22 cellular contexts compared by ENCODE assay signal in genomic region chr10:4751211-4751610, GRCh38.
A peak's percentile ranks its signal among the peaks of the same experiment; 100 is the strongest.
DNase-seq lines count a peak whose midpoint lies in the region; ATAC-seq, FAIRE-seq and TF ChIP-seq lines count a peak whose summit lies in the region.
"Had no signal": no experiment of that assay in that cellular context is flagged by ENCODE, and none has a peak within 500 bp of the region (broad histone marks: within the 10 kb centered on the region; RNA-seq: fewer than 3 reads in every experiment).

No MANE protein-coding gene starts in this region.

- POLR2A ChIA-PET in HepG2 (lab: Yijun Ruan, JAX) (no interaction called here), K562 (lab: Yijun Ruan, JAX) (no interaction called here)

- ATAC-seq in HepG2 (no peak), right lobe of liver (no peak), K562 (no peak), esophagus mucosa (peak; percentile 66), GM19397 (IDR thresholded peaks at IDR 0.05; ENCODE audit: unreplicated experiment) (no peak)
- ATAC-seq: GM12878 had no signal

- in situ Hi-C loops in HepG2 (cut with HindIII; ENCODE audit: extremely low pct_ligation_motif_present, low pct_unique_long_range_greater_than_20kb) (no loop called here), K562 (cut with MboI) (loop anchor here (25.0 kb wide), 1 partner anchor 1539 kb away; no protein-coding TSS in a partner anchor)

- FAIRE-seq in HepG2 (lab: Jason Lieb, UNC) (no peak), K562 (lab: Jason Lieb, UNC) (no peak)
- FAIRE-seq: D721Med, GM12878, GM18507 had no signal

- CTCF ChIA-PET in HepG2 (lab: Yijun Ruan, JAX; ENCODE audit: low intra/inter-chr PET ratio, low total read pairs) (no interaction called here), K562 (lab: Yijun Ruan, JAX; ENCODE audit: low intra/inter-chr PET ratio) (no interaction called here)

- H3K27ac ChIP-seq in HepG2 (ENCODE audit: extremely low read length, insufficient read depth, low read length) (no peak overlapping the region), right lobe of liver (no peak overlapping the region), K562 (ENCODE audit: extremely low read depth, low read depth, low read length) (no peak overlapping the region), prostate gland (no peak overlapping the region)
- H3K27ac ChIP-seq: BLaER1, C4-2B had no signal

- no peak for TF ChIP-seq POLR2A in HepG2 (IDR thresholded peaks at IDR 0.05; ENCODE audit: insufficient read depth in 1 of 2, low read depth in 2 of 2, low read length in 2 of 2)
- TF ChIP-seq POLR2A in right lobe of liver (IDR thresholded peaks at IDR 0.05), result no peak
- no peak for TF ChIP-seq POLR2A in K562 (conservative IDR thresholded peaks at IDR 0.05)
- no peak for TF ChIP-seq POLR2A in prostate gland (IDR thresholded peaks at IDR 0.05)

- H3K4me3 ChIP-seq in HepG2 (replicated peaks in 1 of 3; ENCODE audit: insufficient read depth in 1 of 3, low read depth in 2 of 3, low read length in 3 of 3) (no peak overlapping the region), right lobe of liver (no peak overlapping the region), K562 (no peak overlapping the region), prostate gland (no peak overlapping the region)
- H3K4me3 ChIP-seq: BLaER1, GM12878 had no signal

- TF ChIP-seq CTCF in HepG2 (CRISPR knock-in tag; IDR thresholded peaks at IDR 0.05) (no peak), right lobe of liver (IDR thresholded peaks at IDR 0.05) (no peak), K562 (IDR thresholded peaks at IDR 0.05 in 2 of 3, conservative IDR thresholded peaks at IDR 0.05 in 1 of 3; ENCODE audit: insufficient read depth in 2 of 3, low read depth in 1 of 3, low read length in 3 of 3) (no peak), prostate gland (IDR thresholded peaks at IDR 0.05) (no peak)

- intact Hi-C loops in HepG2 (cut with micrococcal nuclease; ENCODE audit: unreplicated experiment), result no loop called here
- intact Hi-C loops in right lobe of liver (cut with DNase I), result no loop called here
- intact Hi-C loops in K562 (cut with micrococcal nuclease), result no loop called here
- intact Hi-C loops in prostate gland (cut with DNase I), result no loop called here

- DNase-seq in HepG2 (ENCODE audit: low spot score), result no peak
- no peak for DNase-seq in right lobe of liver
- no peak for DNase-seq in K562 (ENCODE audit: extremely low read depth in 1 of 4, low spot score in 3 of 4)
- no peak for DNase-seq in prostate gland (ENCODE audit: low spot score)
- no peak for DNase-seq in A172 (ENCODE audit: low spot score)
- DNase-seq: 8988T; CD4-positive, CD25-positive, alpha-beta regulatory T cell; CD8-positive, alpha-beta memory T cell; DMS 273 treated with DMSO at 0.1 percent for 48 hours; DMS79; EL; GDM1; GOT3; H7; HCEC 1CT had no signal

- no peak overlapping the region for H2AFZ ChIP-seq in HepG2 (ENCODE audit: low read length)
- no peak overlapping the region for H2AFZ ChIP-seq in K562 (ENCODE audit: low read depth, low read length)

- H4K20me1 ChIP-seq in HepG2 (ENCODE audit: insufficient read depth, low read length) (no peaks in the 10 kb centered on the region), K562 (replicated peaks; ENCODE audit: control insufficient read depth, insufficient read depth, low read length) (no peaks in the 10 kb centered on the region)
- H4K20me1 ChIP-seq: BLaER1 had no signal

- H3K79me2 ChIP-seq in HepG2 (ENCODE audit: insufficient read depth, low read length) (no peaks in the 10 kb centered on the region), K562 (ENCODE audit: control insufficient read depth, insufficient read depth, low read length) (no peaks in the 10 kb centered on the region)

- peaks cover 0 to 6% of the 10 kb centered on the region in 2 experiments; a peak in 3 of 5 replicates for H3K27me3 ChIP-seq in HepG2 (ENCODE audit: control insufficient read depth in 1 of 2, insufficient read depth in 2 of 2, low read length in 2 of 2)
- H3K27me3 ChIP-seq in right lobe of liver, result no peaks in the 10 kb centered on the region
- peaks cover 7 to 10% of the 10 kb centered on the region in 2 experiments; a peak in 4 of 5 replicates for H3K27me3 ChIP-seq in K562 (ENCODE audit: control insufficient read depth in 2 of 2, insufficient read depth in 2 of 2, low read length in 2 of 2)
- H3K27me3 ChIP-seq in prostate gland (replicated peaks; ENCODE audit: insufficient read depth), result no peaks in the 10 kb centered on the region
- H3K27me3 ChIP-seq: BLaER1 had no signal

- no TSS peak for BruUV-seq in HepG2 (replicated peaks; lab: Mats Ljungman, UMichigan)
- BruUV-seq in K562 (replicated peaks; lab: Mats Ljungman, UMichigan), result no TSS peak

- H3K4me2 ChIP-seq in HepG2 (ENCODE audit: low read depth, low read length) (no peak overlapping the region), K562 (ENCODE audit: insufficient read depth, low read length) (no peak overlapping the region)
- H3K4me2 ChIP-seq: BLaER1 had no signal

- H3K36me3 ChIP-seq in HepG2 (replicated peaks in 1 of 2; ENCODE audit: control insufficient read depth in 1 of 2, insufficient read depth in 2 of 2, low read length in 2 of 2) (no peaks in the 10 kb centered on the region), right lobe of liver (no peaks in the 10 kb centered on the region), K562 (ENCODE audit: control insufficient read depth, insufficient read depth, low read length) (no peaks in the 10 kb centered on the region), prostate gland (no peaks in the 10 kb centered on the region)
- H3K36me3 ChIP-seq: BLaER1 had no signal

- H3K9me3 ChIP-seq in HepG2 (ENCODE audit: low read length) (no peaks in the 10 kb centered on the region), right lobe of liver (no peaks in the 10 kb centered on the region), K562 (replicated peaks; ENCODE audit: control insufficient read depth, insufficient read depth, low read depth, low read length) (no peaks in the 10 kb centered on the region), prostate gland (no peaks in the 10 kb centered on the region)
- H3K9me3 ChIP-seq: BLaER1 had no signal

- TF ChIP-seq RAD21 in HepG2 (CRISPR knock-in tag; IDR thresholded peaks at IDR 0.05) (no peak), K562 (CRISPR knock-in tag; conservative IDR thresholded peaks at IDR 0.05 in 1 of 2, IDR thresholded peaks at IDR 0.05 in 1 of 2) (no peak)

- TF ChIP-seq EP300 in HepG2 (IDR thresholded peaks at IDR 0.05; ENCODE audit: low read depth in 2 of 2, low read length in 2 of 2), result no peak
- no peak for TF ChIP-seq EP300 in HepG2 (CRISPR knock-in tag; IDR thresholded peaks at IDR 0.05; ENCODE audit: borderline replicate concordance)
- no peak for TF ChIP-seq EP300 in K562 (IDR thresholded peaks at IDR 0.05; ENCODE audit: low read length)

- H3K4me1 ChIP-seq in HepG2 (ENCODE audit: insufficient read depth, low read length) (no peaks in the 10 kb centered on the region), right lobe of liver (no peaks in the 10 kb centered on the region), K562 (replicated peaks in 1 of 2; ENCODE audit: control insufficient read depth in 2 of 2, insufficient read depth in 2 of 2, low read length in 2 of 2) (no peaks in the 10 kb centered on the region), prostate gland (replicated peaks) (no peaks in the 10 kb centered on the region)
- H3K4me1 ChIP-seq: BLaER1 had no signal

- no peaks in the 10 kb centered on the region for H3K9me1 ChIP-seq in K562 (ENCODE audit: control insufficient read depth, insufficient read depth, low read length)

- 2% methylated on average over 2 of the region's 2 CpGs for WGBS in HepG2 (ENCODE audit: low lambda C conversion rate)
- 65% methylated on average over 2 of the region's 2 CpGs for WGBS in right lobe of liver (ENCODE audit: insufficient coverage, low coverage, low lambda C conversion rate, missing lambda C conversion rate)
- WGBS in K562 (ENCODE audit: insufficient coverage, low coverage, missing lambda C conversion rate), result 0% methylated on average over 2 of the region's 2 CpGs
- 54% methylated on average over 2 of the region's 2 CpGs for WGBS in prostate gland

- no peak overlapping the region for H3K9ac ChIP-seq in HepG2 (ENCODE audit: insufficient read depth, low read depth, low read length)
- H3K9ac ChIP-seq in K562 (ENCODE audit: insufficient read depth in 1 of 2, low read depth in 2 of 2, low read length in 2 of 2), result no peak overlapping the region
- H3K9ac ChIP-seq: BLaER1 had no signal

TF ChIP-seq in HepG2, 621 proteins besides CTCF, POLR2A, EP300 and RAD21:
- TF ChIP-seq STAT5B (CRISPR knock-in tag; IDR thresholded peaks at IDR 0.05), result no peak
- TF ChIP-seq MAFK (conservative IDR thresholded peaks at IDR 0.05 in 1 of 2, IDR thresholded peaks at IDR 0.05 in 1 of 2; ENCODE audit: low read length in 2 of 2), result peak; percentile 92 to 96
- TF ChIP-seq MAFF (IDR thresholded peaks at IDR 0.05; ENCODE audit: low read depth, low read length), result peak; percentile 94
- TF ChIP-seq AGO1 (IDR thresholded peaks at IDR 0.05; ENCODE audit: low read depth, low read length, poor library complexity, severe bottlenecking), result no peak
TF ChIP-seq in HepG2: peak in this region for 2.

TF ChIP-seq in K562, 482 proteins besides CTCF, POLR2A, EP300 and RAD21 (continues in another document):
- no peak for TF ChIP-seq ZNF780A (CRISPR knock-in tag; IDR thresholded peaks at IDR 0.05)
- TF ChIP-seq ZNF316 (IDR thresholded peaks at IDR 0.05), result peak; percentile 96
- no peak for TF ChIP-seq TRIM24 (IDR thresholded peaks at IDR 0.05)
- no peak for TF ChIP-seq RNF219 (CRISPR knock-in tag; IDR thresholded peaks at IDR 0.05)

Comparison
In these comparisons a context has a peak if more than half of its experiments do, and no peak if none do; other contexts are left out.
1. Of the 241 proteins assayed by ChIP-seq in both HepG2 and K562: peak only in HepG2: none; only in K562: MAFG; in both: MAFF and MAFK; in neither: 238.